28 cellular contexts compared by ENCODE assay signal in genomic region chr7:101614098-101614938, GRCh38. TPM values are rescaled to one million over a fixed set of nuclear protein-coding genes. Genes with fewer than 3 reads are reported as not detected.
DNase-seq lines count a peak whose midpoint lies in the region; ATAC-seq and TF ChIP-seq lines count a peak whose summit lies in the region.
"Had no signal": no experiment of that assay in that cellular context is flagged by ENCODE, and none has a peak within 500 bp of the region (broad histone marks: within the 10 kb centered on the region; RNA-seq: fewer than 3 reads in every experiment).

No MANE protein-coding gene starts in this region.

- H3K79me1 ChIP-seq in neuronal stem cell (ENCODE audit: low read depth, low read length), result peaks cover 4% of the 10 kb centered on the region

- H4K91ac ChIP-seq in neuronal stem cell (ENCODE audit: low read depth, low read length, poor library complexity), result no peak overlapping the region

- H3K4me2 ChIP-seq in neuronal stem cell (ENCODE audit: insufficient read depth, low read length, poor library complexity, severe bottlenecking), result peak overlapping the region; percentile 4
- H3K4me2 ChIP-seq: A549 had no signal

- peaks cover 2 to 5% (median 3%) of the 10 kb centered on the region in 3 donors for H3K27me3 Mint-ChIP-seq in immature natural killer cell (ENCODE audit: low read depth in 3 of 3)
- H3K27me3 Mint-ChIP-seq in activated CD4-positive, alpha-beta T cell treated with anti-CD3 and anti-CD28 coated beads for 36 hours, result peaks cover 2% of the 10 kb centered on the region

- H2BK5ac ChIP-seq in neuronal stem cell (ENCODE audit: low read length), result peak overlapping the region; percentile 4

- no peaks in the 10 kb centered on the region for H3K36me3 Mint-ChIP-seq in immature natural killer cell
- H3K36me3 Mint-ChIP-seq in activated CD4-positive, alpha-beta T cell treated with anti-CD3 and anti-CD28 coated beads for 36 hours (ENCODE audit: low read depth), result no peaks in the 10 kb centered on the region
- H3K36me3 Mint-ChIP-seq: IgD-negative memory B cell had no signal

- H3K27ac ChIP-seq in coronary artery (peak overlapping the region; percentile 76 to 98), neuronal stem cell (replicated peaks; ENCODE audit: low read length) (no peak overlapping the region)
- H3K27ac ChIP-seq: HL-60, psoas muscle, stomach, WERI-Rb-1 had no signal

- H3K18ac ChIP-seq in neuronal stem cell (ENCODE audit: low read length), result peak overlapping the region; percentile 92

- H3K9ac ChIP-seq in neuronal stem cell (ENCODE audit: low read depth, low read length, poor library complexity), result no peak overlapping the region

- H2BK12ac ChIP-seq in neuronal stem cell (ENCODE audit: low read length), result no peak overlapping the region

- DNase-seq in A172 (ENCODE audit: low spot score) (peak; percentile 47), NB4 (ENCODE audit: low read depth) (peak; percentile 55), coronary artery (ENCODE audit: low spot score) (peak; percentile 85), neuronal stem cell (ENCODE audit: low spot score) (no peak), immature natural killer cell (no peak), NCI-H446 (lab: John Stamatoyannopoulos, UW) (no peak), SHP77 treated with DMSO at 0.1 percent for 48 hours (lab: John Stamatoyannopoulos, UW) (no peak)
- DNase-seq in activated CD4-positive, alpha-beta T cell treated with anti-CD3 and anti-CD28 coated beads for 36 hours, result no peak
- DNase-seq: activated CD4-positive, alpha-beta T cell treated with anti-CD3 and anti-CD28 coated beads, Interleukin-2, amount 50 U/mL, for 48 hours; activated effector memory CD4-positive, alpha-beta T cell treated with Interleukin-2 at 50 U/mL for 16 hours; BE2C; foreskin melanocyte; hypothalamus; NCI-H1694 treated with DMSO at 0.1 percent for 48 hours; NCI-H748 treated with DMSO at 0.1 percent for 48 hours; stimulated activated CD4-positive, alpha-beta T cell treated with anti-CD3 and anti-CD28 coated beads, Interleukin-4, amount 100 ng/mL, for 24 hours; stomach; T-helper 2 cell; WERI-Rb-1 had no signal

- no peak overlapping the region for H4K8ac ChIP-seq in neuronal stem cell (ENCODE audit: low read depth, low read length)

- no peak overlapping the region for H3K4me3 Mint-ChIP-seq in immature natural killer cell
- no peak overlapping the region for H3K4me3 Mint-ChIP-seq in activated CD4-positive, alpha-beta T cell treated with anti-CD3 and anti-CD28 coated beads for 36 hours
- H3K4me3 Mint-ChIP-seq: IgD-negative memory B cell, nephron had no signal

- H3K9me3 Mint-ChIP-seq in immature natural killer cell, result no peaks in the 10 kb centered on the region
- no peaks in the 10 kb centered on the region for H3K9me3 Mint-ChIP-seq in activated CD4-positive, alpha-beta T cell treated with anti-CD3 and anti-CD28 coated beads for 36 hours (ENCODE audit: low read depth)
- H3K9me3 Mint-ChIP-seq: IgD-negative memory B cell, nephron had no signal

- H3K4me3 ChIP-seq in NB4 (ENCODE audit: low read depth, low read length) (no peak overlapping the region), coronary artery (peak overlapping the region; percentile 1), neuronal stem cell (ENCODE audit: low read length in 2 of 2) (no peak overlapping the region)
- H3K4me3 ChIP-seq: A549, psoas muscle, stomach had no signal

- H3K36me3 ChIP-seq in neuronal stem cell (replicated peaks in 1 of 2; ENCODE audit: control insufficient read depth in 2 of 2, insufficient read depth in 2 of 2, low read length in 2 of 2), result no peaks in the 10 kb centered on the region
- H3K36me3 ChIP-seq: BE2C, stomach, WERI-Rb-1 had no signal

- no peak for ATAC-seq in activated CD4-positive, alpha-beta T cell treated with anti-CD3 and anti-CD28 coated beads for 36 hours

- no peaks in the 10 kb centered on the region for H3K4me1 Mint-ChIP-seq in immature natural killer cell
- H3K4me1 Mint-ChIP-seq in activated CD4-positive, alpha-beta T cell treated with anti-CD3 and anti-CD28 coated beads for 36 hours, result no peaks in the 10 kb centered on the region

- intact Hi-C loops in activated CD4-positive, alpha-beta T cell treated with anti-CD3 and anti-CD28 coated beads for 36 hours (cut with DNase I, micrococcal nuclease), result no loop called here

- CTCF ChIA-PET in activated CD4-positive, alpha-beta T cell treated with anti-CD3 and anti-CD28 coated beads for 36 hours (lab: Charles Lee), result interaction anchor here (0.7 kb wide), 1 partner anchor 495 kb away, joined by 4 read pairs; no protein-coding TSS in a partner anchor

- H2AK5ac ChIP-seq in neuronal stem cell (ENCODE audit: low read depth, low read length), result peak overlapping the region; percentile 85

- no peaks in the 10 kb centered on the region for H3K9me3 ChIP-seq in neuronal stem cell (replicated peaks in 1 of 2; ENCODE audit: control insufficient read depth in 2 of 2, insufficient read depth in 1 of 2, low read depth in 1 of 2, low read length in 2 of 2)
- H3K9me3 ChIP-seq: A549, BE2C, psoas muscle, stomach had no signal

- POLR2A ChIA-PET in activated CD4-positive, alpha-beta T cell treated with anti-CD3 and anti-CD28 coated beads for 36 hours (lab: Charles Lee), result no interaction called here

- H3K27me3 ChIP-seq in neuronal stem cell (ENCODE audit: control insufficient read depth in 3 of 3, insufficient read depth in 3 of 3, low read depth in 1 of 3, low read length in 3 of 3), result peaks cover 0 to 40% (median 0%) of the 10 kb centered on the region in 3 experiments

- peak overlapping the region; percentile 81 for H2BK15ac ChIP-seq in neuronal stem cell (ENCODE audit: low read length)

- peak overlapping the region; percentile 51 for H2BK120ac ChIP-seq in neuronal stem cell (ENCODE audit: low read depth, low read length)

- no peak overlapping the region for H2AFZ ChIP-seq in neuronal stem cell (ENCODE audit: low read length)

- TF ChIP-seq POLR2A in NB4 (IDR thresholded peaks at IDR 0.05; ENCODE audit: extremely low read depth, insufficient read length), result no peak

- peak overlapping the region; percentile 33 for H3K14ac ChIP-seq in neuronal stem cell (ENCODE audit: low read length)

- no peak overlapping the region for H3K27ac Mint-ChIP-seq in immature natural killer cell
- H3K27ac Mint-ChIP-seq in activated CD4-positive, alpha-beta T cell treated with anti-CD3 and anti-CD28 coated beads for 36 hours, result no peak overlapping the region

- WGBS in neuronal stem cell (ENCODE audit: extremely low coverage in 2 of 2, insufficient read length in 2 of 2, insufficient replicate concordance in 1 of 2), 2 donors, result no CpG with 5 or more reads among the region's 13 CpGs

- peak overlapping the region; percentile 59 for H3K23ac ChIP-seq in neuronal stem cell (ENCODE audit: low read depth, low read length, poor library complexity)

- H3K4ac ChIP-seq in neuronal stem cell (ENCODE audit: low read length), result no peak overlapping the region

- TF ChIP-seq CTCF in NB4 (IDR thresholded peaks at IDR 0.05; ENCODE audit: low read depth, low read length) (no peak), coronary artery (IDR thresholded peaks at IDR 0.05) (no peak)

- H3K4me1 ChIP-seq in neuronal stem cell (ENCODE audit: control insufficient read depth in 2 of 2, insufficient read depth in 1 of 2, low read depth in 1 of 2, low read length in 2 of 2), result peaks cover 4 to 7% of the 10 kb centered on the region in 2 donors
- H3K4me1 ChIP-seq: BE2C, psoas muscle had no signal

RNA-seq across cellular contexts. Expression of gene MYL10, which starts 14.8 kb away (rescaled TPM):
- not detected in 2 replicates for total RNA-seq in A172 (2014; rRNA removed; shearing (Covaris generic))
- not detected for polyA plus RNA-seq in neuronal stem cell (2013, experiment 1 of 2)
- not detected for polyA plus RNA-seq in neuronal stem cell (2013, experiment 2 of 2)
- polyA plus RNA-seq in immature natural killer cell, result not detected
- total RNA-seq in activated CD4-positive, alpha-beta T cell treated with anti-CD3 and anti-CD28 coated beads for 36 hours, result not detected
- total RNA-seq: dermis microvascular lymphatic vessel endothelial cell, mesenteric fat pad, psoas muscle, SK-MEL-5, stomach, ureter had no signal
- polyA plus RNA-seq: A549, IgD-negative memory B cell, stomach had no signal

Comparison
In these comparisons a context has a peak if more than half of its experiments do, and no peak if none do; other contexts are left out.
1. DNase-seq: peak in A172 (single experiment), NB4 (single experiment) and coronary artery (single experiment); none in neuronal stem cell (single experiment), immature natural killer cell (0 of 3), activated CD4-positive, alpha-beta T cell treated with anti-CD3 and anti-CD28 coated beads for 36 hours (single experiment), NCI-H446 (0 of 2) and SHP77 treated with DMSO at 0.1 percent for 48 hours (single experiment).